In the genomic region with DNA sequence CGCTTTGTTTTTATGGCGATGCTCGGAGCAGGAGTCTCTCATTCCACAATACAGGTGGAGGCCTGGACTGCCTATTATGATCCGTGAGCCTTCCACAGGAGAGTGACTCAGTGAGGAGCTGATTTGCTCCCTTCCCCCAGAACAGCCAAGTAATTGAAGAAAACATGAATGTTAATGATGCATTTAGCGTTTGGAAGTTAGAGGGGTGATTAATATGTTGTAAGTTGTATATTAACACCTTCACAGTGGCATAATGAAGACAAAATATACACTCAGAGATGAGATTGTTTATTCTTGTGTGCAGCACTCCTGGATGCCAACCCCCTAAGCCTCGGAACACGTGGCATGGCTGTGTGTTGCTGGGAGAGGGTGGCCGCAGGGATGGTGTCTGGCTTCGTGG, we compare ENCODE assay signal across 25 cellular contexts.
"Had no signal": no experiment of that assay in that cellular context is flagged by ENCODE, and none has a peak within 500 bp of the region (broad histone marks: within the 10 kb centered on the region; RNA-seq: fewer than 3 reads in every experiment).

No MANE protein-coding gene starts in this region.

- H3K36me3 ChIP-seq: adrenal gland, breast epithelium, MG63 had no signal

- H3K4me1 Mint-ChIP-seq: activated T-helper 17 cell treated with anti-CD3 and anti-CD28 coated beads, Interleukin-2, amount 50 U/mL, for 72 hours had no signal

- H3K27ac Mint-ChIP-seq: activated B cell treated with CpG ODN at 0.5 μM for 24 hours; activated CD4-positive, alpha-beta T cell treated with anti-CD3 and anti-CD28 coated beads, Interleukin-2, amount 10 ng/mL, durations not matched to agents 24 days and 14 days; activated naive CD4-positive, alpha-beta T cell treated with anti-CD3 and anti-CD28 coated beads for 36 hours; activated naive CD8-positive, alpha-beta T cell; activated T-helper 17 cell treated with anti-CD3 and anti-CD28 coated beads, Interleukin-2, amount 50 U/mL, for 72 hours; T-helper 17 cell had no signal

- ATAC-seq: activated T-helper 17 cell treated with anti-CD3 and anti-CD28 coated beads, Interleukin-2, amount 50 U/mL, for 72 hours; T-helper 17 cell had no signal

- H3K9me3 Mint-ChIP-seq: activated B cell treated with CpG ODN at 0.5 μM for 24 hours; activated CD4-positive, alpha-beta T cell treated with anti-CD3 and anti-CD28 coated beads, Interleukin-2, amount 10 ng/mL, durations not matched to agents 24 days and 14 days; activated naive CD4-positive, alpha-beta T cell treated with anti-CD3 and anti-CD28 coated beads for 36 hours; activated T-helper 17 cell treated with anti-CD3 and anti-CD28 coated beads, Interleukin-2, amount 50 U/mL, for 72 hours had no signal

- H3K36me3 Mint-ChIP-seq: activated naive CD8-positive, alpha-beta T cell had no signal

- H3K4me3 Mint-ChIP-seq: activated B cell treated with CpG ODN at 0.5 μM for 24 hours; activated CD4-positive, alpha-beta T cell treated with anti-CD3 and anti-CD28 coated beads, Interleukin-2, amount 10 ng/mL, durations not matched to agents 24 days and 14 days; activated naive CD4-positive, alpha-beta T cell treated with anti-CD3 and anti-CD28 coated beads for 36 hours; activated naive CD8-positive, alpha-beta T cell; activated T-helper 17 cell treated with anti-CD3 and anti-CD28 coated beads, Interleukin-2, amount 50 U/mL, for 72 hours; T-helper 17 cell had no signal

- H3K9me3 ChIP-seq: adrenal gland, breast epithelium, MG63 had no signal

- H3K27ac ChIP-seq: adrenal gland, breast epithelium had no signal

- H3K27me3 ChIP-seq: adrenal gland, breast epithelium, MG63 had no signal

- H3K4me3 ChIP-seq: adrenal gland, breast epithelium, MG63 had no signal

- DNase-seq: activated B cell treated with CpG ODN at 0.5 μM for 24 hours; activated CD4-positive, alpha-beta T cell treated with anti-CD3 and anti-CD28 coated beads for 1 hour; activated CD4-positive, alpha-beta T cell treated with anti-CD3 and anti-CD28 coated beads, Interleukin-2, amount 10 ng/mL, durations not matched to agents 24 days and 14 days; activated CD4-positive, alpha-beta T cell treated with anti-CD3 and anti-CD28 coated beads, Interleukin-2, amount 50 U/mL, for 48 hours; activated CD8-positive, alpha-beta memory T cell treated with anti-CD3 and anti-CD28 coated beads for 24 hours; activated gamma-delta T cell; activated naive CD4-positive, alpha-beta T cell treated with anti-CD3 and anti-CD28 coated beads for 36 hours; activated T-cell treated with anti-CD3 and anti-CD28 coated beads, Interleukin-2, amount 50 U/mL, for 48 hours; adrenal gland; anterior cingulate cortex; caudate nucleus; MG63; MV-4-11; NCI-H1092 treated with DMSO at 0.1 percent for 48 hours; NCI-H1436; NCI-H1694 treated with DMSO at 0.1 percent for 48 hours; NCI-H2029 treated with DMSO at 0.1 percent for 48 hours; NCI-H446; NCI-H524; SIG-M5; T-helper 17 cell; T-helper 9 cell had no signal
